19 cellular contexts compared by ENCODE assay signal in genomic region chr18:48208432-48208948, GRCh38.
A peak's percentile ranks its signal among the peaks of the same experiment; 100 is the strongest.
DNase-seq lines count a peak whose midpoint lies in the region; ATAC-seq and TF ChIP-seq lines count a peak whose summit lies in the region.
"Had no signal": no experiment of that assay in that cellular context is flagged by ENCODE, and none has a peak within 500 bp of the region (broad histone marks: within the 10 kb centered on the region; RNA-seq: fewer than 3 reads in every experiment).

No MANE protein-coding gene starts in this region.

- no peaks in the 10 kb centered on the region for H3K9me3 ChIP-seq in mucosa of descending colon
- H3K9me3 ChIP-seq: BLaER1 treated with 17β-estradiol and CSF1 and Interleukin-3, amounts not matched to agents 10 nM and 100 nM had no signal

- ATAC-seq in mucosa of descending colon (peak; percentile 56), HG03565 (IDR thresholded peaks at IDR 0.05; ENCODE audit: unreplicated experiment) (no peak)
- no peak for ATAC-seq in stimulated activated naive CD8-positive, alpha-beta T cell treated with anti-CD3 and anti-CD28 coated beads, Interleukin-15, amount 100 ng/mL, for 72 hours
- ATAC-seq: Panc1, T-helper 17 cell had no signal

- H3K27me3 Mint-ChIP-seq in stimulated activated naive CD8-positive, alpha-beta T cell treated with anti-CD3 and anti-CD28 coated beads, Interleukin-15, amount 100 ng/mL, for 72 hours: peaks cover 36% of the 10 kb centered on the region

- peaks cover 11% of the 10 kb centered on the region for H3K4me1 ChIP-seq in mucosa of descending colon (ENCODE audit: low read depth)

- no peaks in the 10 kb centered on the region for H3K36me3 ChIP-seq in mucosa of descending colon (ENCODE audit: low read depth)
- H3K36me3 ChIP-seq: BLaER1 treated with 17β-estradiol and CSF1 and Interleukin-3, amounts not matched to agents 10 nM and 100 nM had no signal

- H3K9me3 Mint-ChIP-seq in stimulated activated naive CD8-positive, alpha-beta T cell treated with anti-CD3 and anti-CD28 coated beads, Interleukin-15, amount 100 ng/mL, for 72 hours: peaks cover 0 to 15% of the 10 kb centered on the region in 2 donors

- H3K4me1 Mint-ChIP-seq in stimulated activated naive CD8-positive, alpha-beta T cell treated with anti-CD3 and anti-CD28 coated beads, Interleukin-15, amount 100 ng/mL, for 72 hours: no peaks in the 10 kb centered on the region

- intact Hi-C loops in mucosa of descending colon (cut with DNase I, micrococcal nuclease): no loop called here

- H3K4me3 Mint-ChIP-seq in stimulated activated naive CD8-positive, alpha-beta T cell treated with anti-CD3 and anti-CD28 coated beads, Interleukin-15, amount 100 ng/mL, for 72 hours: no peak overlapping the region
- H3K4me3 Mint-ChIP-seq: T-helper 17 cell had no signal

- no peak for TF ChIP-seq CTCF in mucosa of descending colon (IDR thresholded peaks at IDR 0.05)

- DNase-seq in DMS79 treated with DMSO at 0.1 percent for 48 hours (lab: John Stamatoyannopoulos, UW): peak; percentile 41
- DNase-seq in DMS79 (lab: John Stamatoyannopoulos, UW): no peak
- DNase-seq in DMS153 (lab: John Stamatoyannopoulos, UW): peak; percentile 39
- DNase-seq in NCI-H2171 (lab: John Stamatoyannopoulos, UW): peak; percentile 42
- DNase-seq in mucosa of descending colon: no peak
- DNase-seq in GM03348 (ENCODE audit: low spot score): no peak
- no peak for DNase-seq in stimulated activated naive CD8-positive, alpha-beta T cell treated with anti-CD3 and anti-CD28 coated beads, Interleukin-15, amount 100 ng/mL, for 72 hours
- DNase-seq: 8988T, GOT3, IMR-90, Kasumi-1, NCI-H1105 treated with DMSO at 0.1 percent for 48 hours, NCI-H2227 treated with DMSO at 0.1 percent for 48 hours, NCI-H526 treated with DMSO at 0.1 percent for 48 hours, SHP77, T-helper 17 cell had no signal

- H3K27ac Mint-ChIP-seq in stimulated activated naive CD8-positive, alpha-beta T cell treated with anti-CD3 and anti-CD28 coated beads, Interleukin-15, amount 100 ng/mL, for 72 hours: no peak overlapping the region
- H3K27ac Mint-ChIP-seq: T-helper 17 cell had no signal

- H3K4me3 ChIP-seq in mucosa of descending colon: no peak overlapping the region
- H3K4me3 ChIP-seq: BLaER1 treated with 17β-estradiol and CSF1 and Interleukin-3, amounts not matched to agents 10 nM and 100 nM had no signal

Comparison
In these comparisons a context has a peak if more than half of its experiments do, and no peak if none do; other contexts are left out.
1. DNase-seq: peak in DMS79 treated with DMSO at 0.1 percent for 48 hours (single experiment), DMS153 (single experiment) and NCI-H2171 (single experiment); none in DMS79 (single experiment), mucosa of descending colon (0 of 3), GM03348 (single experiment) and stimulated activated naive CD8-positive, alpha-beta T cell treated with anti-CD3 and anti-CD28 coated beads, Interleukin-15, amount 100 ng/mL, for 72 hours (0 of 2).